In genomic region chr15:65055201-65055870, GRCh38 we compare ENCODE assay signal across 3 cellular contexts.
TF ChIP-seq lines count a peak whose summit lies in the region.

No MANE protein-coding gene starts in this region.

TF ChIP-seq in A549, 52 proteins besides CTCF, POLR2A, EP300 and RAD21:
- no peak for TF ChIP-seq BCL3 (IDR thresholded peaks at IDR 0.05)

TF ChIP-seq in Ishikawa, 13 proteins besides CTCF, POLR2A, EP300 and RAD21:
- TF ChIP-seq CEBPB (IDR thresholded peaks at IDR 0.05): 0 out of 2 replicates have a peak, but pooled peaks have one; percentile 4
- no peak for TF ChIP-seq YY1 (IDR thresholded peaks at IDR 0.05; ENCODE audit: low read depth)
- 0 out of 2 replicates have a peak, but pooled peaks have one; percentile 34 for TF ChIP-seq MAX (IDR thresholded peaks at IDR 0.05)
TF ChIP-seq in Ishikawa: peak in this region for 2.

TF ChIP-seq in H1, 55 proteins besides CTCF, POLR2A, EP300 and RAD21:
- TF ChIP-seq TAF7 (optimal IDR thresholded peaks at IDR 0.05; ENCODE audit: borderline replicate concordance, low read depth, low read length): no peak
- TF ChIP-seq SP1 (IDR thresholded peaks at IDR 0.05; ENCODE audit: low read depth, low read length): no peak
- TF ChIP-seq CHD1 (IDR thresholded peaks at IDR 0.05; ENCODE audit: low read depth, low read length): no peak
- TF ChIP-seq SAP30 (IDR thresholded peaks at IDR 0.05; ENCODE audit: insufficient read depth, insufficient replicate concordance, low read length): no peak
- no peak for TF ChIP-seq ATF2 (IDR thresholded peaks at IDR 0.05; ENCODE audit: low read length)
- no peak for TF ChIP-seq ATF3 (IDR thresholded peaks at IDR 0.05; ENCODE audit: insufficient read depth, low read depth, low read length)
- TF ChIP-seq CREB1 (IDR thresholded peaks at IDR 0.05): no peak
- TF ChIP-seq GABPA (IDR thresholded peaks at IDR 0.05; ENCODE audit: borderline replicate concordance, insufficient read depth, low read length): no peak
- no peak for TF ChIP-seq CBX5 (IDR thresholded peaks at IDR 0.05; ENCODE audit: low read depth, low read length)
- no peak for TF ChIP-seq MAFK (IDR thresholded peaks at IDR 0.05; ENCODE audit: low read depth, low read length)
- TF ChIP-seq TEAD4 (IDR thresholded peaks at IDR 0.05; ENCODE audit: low read depth, low read length): no peak
- TF ChIP-seq JUN (IDR thresholded peaks at IDR 0.05; ENCODE audit: low read depth, low read length): no peak
TF ChIP-seq in H1: peak in this region for 0.
